ENCODE assay signal across 20 cellular contexts in the genomic region with DNA sequence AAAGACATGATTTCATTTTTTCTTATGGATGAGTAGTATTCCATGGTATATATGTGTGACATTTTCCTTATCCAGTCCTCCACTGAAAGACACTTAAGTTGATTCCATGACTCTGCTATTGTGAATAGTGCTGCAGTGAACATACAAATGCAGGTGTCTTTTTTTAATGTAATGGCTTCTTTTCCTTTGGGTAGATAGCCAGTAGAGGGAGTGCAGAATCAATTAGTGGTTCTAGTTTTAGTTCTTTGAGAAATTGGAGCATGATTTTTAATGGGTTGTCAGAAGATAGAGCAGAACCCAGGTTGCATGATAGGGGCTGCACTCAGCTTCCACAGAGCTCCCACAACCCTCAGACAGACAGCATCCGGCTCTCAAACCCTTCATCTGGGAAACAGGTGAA.
"Had no signal": no experiment of that assay in that cellular context is flagged by ENCODE, and none has a peak within 500 bp of the region (broad histone marks: within the 10 kb centered on the region; RNA-seq: fewer than 3 reads in every experiment).

No MANE protein-coding gene starts in this region.

- H3K36me3 ChIP-seq: left ventricle myocardium inferior, right lobe of liver, suprapubic skin, upper lobe of left lung had no signal

- ATAC-seq: activated T-helper 17 cell treated with anti-CD3 and anti-CD28 coated beads, Interleukin-2, amount 50 U/mL, for 72 hours; natural killer cell treated with Interleukin-12 subunit alpha and Interleukin-12 subunit beta and Interleukin-15 and Interleukin-18, amount 100 ng/mL, for 72 hours; stimulated activated naive CD8-positive, alpha-beta T cell treated with anti-CD3 and anti-CD28 coated beads, Interleukin-15, Interleukin-2, amounts not matched to agents 100 U/mL and 50 U/mL, for 24 hours had no signal

- H3K9me3 ChIP-seq: right lobe of liver, suprapubic skin, upper lobe of left lung had no signal

- H3K27me3 ChIP-seq: right lobe of liver, suprapubic skin, upper lobe of left lung had no signal

- FAIRE-seq: kidney had no signal

- H3K4me3 ChIP-seq: left ventricle myocardium inferior, right lobe of liver, smooth muscle cell, suprapubic skin, upper lobe of left lung had no signal

- H3K4me2 ChIP-seq: smooth muscle cell had no signal

- DNase-seq: activated CD4-positive, alpha-beta T cell treated with anti-CD3 and anti-CD28 coated beads, Interleukin-2, amount 50 U/mL, for 4 hours; activated CD4-positive, CD25-positive, alpha-beta regulatory T cell treated with anti-CD3 and anti-CD28 coated beads, Interleukin-2, amount 50 U/mL, for 72 hours; activated naive CD4-positive, alpha-beta T cell treated with Interleukin-2 at 50 U/mL for 16 hours; anterior cingulate cortex; cerebellar nuclear complex; hippocampal formation; kidney; left ventricle myocardium inferior; mesenchymal stem cell; nucleus accumbens; right lobe of liver; stimulated activated CD4-positive, alpha-beta T cell treated with anti-CD3 and anti-CD28 coated beads, Interleukin-4, amount 100 ng/mL, for 4 hours; stimulated activated naive CD8-positive, alpha-beta T cell treated with anti-CD3 and anti-CD28 coated beads, Interleukin-15, Interleukin-2, amounts not matched to agents 100 U/mL and 50 U/mL, for 24 hours; T-helper 1 cell; T1000; upper lobe of left lung had no signal

- H3K4me1 ChIP-seq: left ventricle myocardium inferior, suprapubic skin, upper lobe of left lung had no signal

- H3K27ac ChIP-seq: left ventricle myocardium inferior, right lobe of liver, suprapubic skin, upper lobe of left lung had no signal
